Comparison of ENCODE assay signal across 8 cellular contexts in genomic region chr15:45186771-45187577, GRCh38. TPM values are rescaled to one million over a fixed set of nuclear protein-coding genes. Genes with fewer than 3 reads are reported as not detected.
DNase-seq lines count a peak whose midpoint lies in the region; ATAC-seq and TF ChIP-seq lines count a peak whose summit lies in the region.

No MANE protein-coding gene starts in this region.

- peak overlapping the region; percentile 87 for H3K27ac Mint-ChIP-seq in activated naive CD4-positive, alpha-beta T cell treated with anti-CD3 and anti-CD28 coated beads, Interleukin-2, amount 50 U/mL, for 24 hours
- H3K27ac Mint-ChIP-seq in MCF 10A (ENCODE audit: low read depth, unreplicated experiment), result peak overlapping the region; percentile 54

- peaks cover 4% of the 10 kb centered on the region for H3K36me3 Mint-ChIP-seq in activated naive CD4-positive, alpha-beta T cell treated with anti-CD3 and anti-CD28 coated beads, Interleukin-2, amount 50 U/mL, for 24 hours
- H3K36me3 Mint-ChIP-seq in MCF 10A (ENCODE audit: insufficient read depth, unreplicated experiment), result peaks cover 6% of the 10 kb centered on the region

- no peaks in the 10 kb centered on the region for H3K9me3 Mint-ChIP-seq in activated naive CD4-positive, alpha-beta T cell treated with anti-CD3 and anti-CD28 coated beads, Interleukin-2, amount 50 U/mL, for 24 hours
- H3K9me3 Mint-ChIP-seq in MCF 10A (ENCODE audit: unreplicated experiment), result no peaks in the 10 kb centered on the region

- ATAC-seq in HG02884 (IDR thresholded peaks at IDR 0.05; ENCODE audit: unreplicated experiment), result no peak

- peak overlapping the region; percentile 86 to 98 for H3K27ac ChIP-seq in uterus

- CTCF ChIA-PET in MCF 10A (lab: Yijun Ruan, JAX), result interaction anchor here (0.7 to 2.6 kb wide), 6 partner anchors 9 to 70 kb away, joined by 3 to 13 read pairs (median 3); no protein-coding TSS in a partner anchor

- H3K9me3 ChIP-seq in uterus, result no peaks in the 10 kb centered on the region

- TF ChIP-seq CTCF in MCF 10A (IDR thresholded peaks at IDR 0.05; ENCODE audit: unreplicated experiment) (no peak), uterus (IDR thresholded peaks at IDR 0.05) (no peak)

- no peaks in the 10 kb centered on the region for H3K27me3 ChIP-seq in uterus

- no peaks in the 10 kb centered on the region for H3K4me1 ChIP-seq in uterus

- intact Hi-C loops in MCF 10A (cut with micrococcal nuclease) (no loop called here), uterus (cut with DNase I; ENCODE audit: low total_unique reads) (no loop called here)

- peak overlapping the region; percentile 56 to 97 for H3K4me3 ChIP-seq in uterus

- H3K27me3 Mint-ChIP-seq in activated naive CD4-positive, alpha-beta T cell treated with anti-CD3 and anti-CD28 coated beads, Interleukin-2, amount 50 U/mL, for 24 hours, result no peaks in the 10 kb centered on the region
- H3K27me3 Mint-ChIP-seq in MCF 10A (ENCODE audit: insufficient read depth, unreplicated experiment), result no peaks in the 10 kb centered on the region

- POLR2A ChIA-PET in MCF 10A (lab: Yijun Ruan, JAX), result interaction anchor here (0.9 kb wide), 1 partner anchor 11 kb away, joined by 3 read pairs; no protein-coding TSS in a partner anchor

- no peak for TF ChIP-seq POLR2A in uterus (IDR thresholded peaks at IDR 0.05)

- H3K4me1 Mint-ChIP-seq in activated naive CD4-positive, alpha-beta T cell treated with anti-CD3 and anti-CD28 coated beads, Interleukin-2, amount 50 U/mL, for 24 hours, result peaks cover 54% of the 10 kb centered on the region
- H3K4me1 Mint-ChIP-seq in MCF 10A (ENCODE audit: insufficient read depth, unreplicated experiment), result peaks cover 19% of the 10 kb centered on the region

- no peak for DNase-seq in activated naive CD4-positive, alpha-beta T cell (lab: John Stamatoyannopoulos, UW)
- DNase-seq in MCF 10A (ENCODE audit: unreplicated experiment) (no peak), mesenteric fat pad (ENCODE audit: low spot score) (peak; percentile 89), uterus (no peak), NCI-H524 treated with DMSO at 0.1 percent for 48 hours (lab: John Stamatoyannopoulos, UW) (no peak), kidney glomerular epithelial cell (lab: John Stamatoyannopoulos, UW) (no peak)

- H3K36me3 ChIP-seq in uterus, result no peaks in the 10 kb centered on the region

- H3K4me3 Mint-ChIP-seq in activated naive CD4-positive, alpha-beta T cell treated with anti-CD3 and anti-CD28 coated beads, Interleukin-2, amount 50 U/mL, for 24 hours, result peak overlapping the region; percentile 89
- H3K4me3 Mint-ChIP-seq in MCF 10A (ENCODE audit: unreplicated experiment), result peak overlapping the region; percentile 76

- BruUV-seq in MCF 10A (replicated peaks; lab: Mats Ljungman, UMichigan), result no TSS peak

RNA-seq across cellular contexts. Expression of gene SHF, which starts 0.8 kb away (rescaled TPM):
- total RNA-seq in MCF 10A (2022) (0.34 and 0.44 TPM in 2 replicates), mesenteric fat pad (3.8 TPM), uterus (10 to 100 TPM in 3 of 4 donors, 1 to 10 TPM in 1; 1.5 to 37.5 (median 24.1) TPM)

RNA-seq across cellular contexts. Expression of gene DUOX1, which starts 57.2 kb away (rescaled TPM):
- total RNA-seq in MCF 10A (2022), result 15.1 and 16.9 TPM in 2 replicates
- 2.5 TPM for total RNA-seq in mesenteric fat pad
- 1 to 10 TPM in 1 of 4 donors, under 1 TPM in 2, not detected in 1; 0.24 to 1.3 (median 0.26) TPM for total RNA-seq in uterus

RNA-seq across cellular contexts. Expression of gene DUOXA1, which starts 57.3 kb away (rescaled TPM):
- total RNA-seq in MCF 10A (2022) (1.3 and 3.0 TPM in 2 replicates), mesenteric fat pad (1.8 TPM), uterus (1 to 10 TPM in 2 of 4 donors, not detected in 2; 1.4 to 2.5 TPM)
